ENCODE assay signal across 8 cellular contexts in the genomic region with DNA sequence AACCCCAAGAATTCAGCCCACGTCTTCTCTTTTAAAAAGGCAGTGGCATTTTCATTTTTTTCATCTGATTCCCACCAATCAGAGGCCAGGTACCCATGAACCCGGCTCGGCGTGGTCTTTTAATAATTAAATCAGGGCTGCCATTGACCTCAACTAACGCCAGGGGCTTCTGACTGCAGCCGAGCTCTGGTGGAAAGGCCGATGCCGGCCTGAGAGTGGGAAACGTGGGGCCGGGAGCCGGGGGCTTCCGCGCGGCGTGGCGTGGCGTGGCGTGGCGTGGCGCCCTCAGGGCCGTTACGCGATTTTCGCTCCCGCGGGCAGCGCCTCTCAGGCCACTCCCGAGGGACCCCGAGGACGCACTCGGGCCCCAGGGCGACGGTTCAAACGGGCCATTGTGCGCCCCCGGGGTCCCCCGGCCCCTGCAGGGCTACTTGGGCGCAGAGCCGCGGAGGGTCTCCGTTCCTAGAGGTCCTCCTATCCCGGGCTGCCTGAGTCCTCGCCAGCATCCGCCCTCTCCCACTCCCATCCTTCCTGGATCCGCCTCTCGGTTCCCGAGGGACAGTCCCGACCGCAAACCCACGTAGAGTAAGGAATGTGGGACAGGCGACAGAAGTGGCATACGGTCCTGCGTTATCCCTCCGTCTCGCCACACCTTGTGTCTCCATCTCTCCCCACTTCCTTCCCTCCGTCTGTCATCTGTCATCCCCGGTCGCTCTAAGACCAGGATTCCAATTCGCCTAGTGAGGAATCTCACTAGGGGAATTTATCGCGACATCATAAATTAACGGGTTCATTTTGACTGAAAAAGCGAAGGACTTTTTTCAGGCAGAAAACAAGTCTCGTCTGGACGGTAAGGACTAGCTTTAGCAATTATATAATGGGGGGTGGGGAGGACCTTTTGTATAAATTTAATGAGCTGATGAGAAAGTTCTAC. TPM values are rescaled to one million over a fixed set of nuclear protein-coding genes. Genes with fewer than 3 reads are reported as not detected.
DNase-seq lines count a peak whose midpoint lies in the region; ATAC-seq and TF ChIP-seq lines count a peak whose summit lies in the region.

No MANE protein-coding gene starts in this region.

- H3K4me3 ChIP-seq in AG10803 (ENCODE audit: low read length) (peak overlapping the region; percentile 85), duodenal mucosa (ENCODE audit: low read depth in 1 of 2, low read length in 2 of 2) (peak overlapping the region; percentile 97 to 100), right lobe of liver (peak overlapping the region; percentile 52 to 94 (median 78))

- no peaks in the 10 kb centered on the region for H3K27me3 ChIP-seq in duodenal mucosa (ENCODE audit: control insufficient read depth in 1 of 2, insufficient read depth in 2 of 2, low read length in 2 of 2)
- H3K27me3 ChIP-seq in right lobe of liver, result no peaks in the 10 kb centered on the region

- 0% methylated on average over 20 of the region's 65 CpGs for WGBS in right lobe of liver (ENCODE audit: insufficient coverage, low coverage, low lambda C conversion rate, missing lambda C conversion rate)

- ATAC-seq in GM18861 (IDR thresholded peaks at IDR 0.05; ENCODE audit: unreplicated experiment) (peak; percentile 59), HG03066 (IDR thresholded peaks at IDR 0.05; ENCODE audit: low read depth, unreplicated experiment) (peak; percentile 51), right lobe of liver (peak; percentile 55 to 69 (median 65))

- H3K9ac ChIP-seq in duodenal mucosa (ENCODE audit: low read depth in 1 of 2, low read length in 2 of 2), result peak overlapping the region; percentile 82 to 84

- H3K36me3 ChIP-seq in duodenal mucosa (ENCODE audit: control insufficient read depth in 1 of 2, insufficient read depth in 2 of 2, low read length in 2 of 2), result no peaks in the 10 kb centered on the region
- H3K36me3 ChIP-seq in right lobe of liver, result no peaks in the 10 kb centered on the region

- H3K4me1 ChIP-seq in duodenal mucosa (ENCODE audit: control insufficient read depth in 1 of 2, insufficient read depth in 2 of 2, low read length in 2 of 2), result peaks cover 37 to 39% of the 10 kb centered on the region in 2 donors
- H3K4me1 ChIP-seq in right lobe of liver, result peaks cover 0 to 40% (median 18%) of the 10 kb centered on the region in 4 donors

- DNase-seq in AG10803 (ENCODE audit: low read depth) (peak; percentile 72), NCI-H524 (lab: John Stamatoyannopoulos, UW) (peak; percentile 82 to 86), right lobe of liver (peak; percentile 69 to 78 (median 75))
- DNase-seq in activated CD4-positive, alpha-beta T cell treated with anti-CD3 and anti-CD28 coated beads, Interleukin-2, amount 50 U/mL, for 24 hours (ENCODE audit: low read depth in 1 of 2, low spot score in 1 of 2), result peak; percentile 26 to 46
- peak; percentile 15 to 16 for DNase-seq in stimulated activated CD4-positive, alpha-beta T cell treated with anti-CD3 and anti-CD28 coated beads, Interleukin-4, amount 100 ng/mL, for 48 hours (ENCODE audit: low read depth in 2 of 2)

- no peak for TF ChIP-seq POLR2A in right lobe of liver (IDR thresholded peaks at IDR 0.05)

- H3K9me3 ChIP-seq in duodenal mucosa (ENCODE audit: control insufficient read depth in 1 of 2, low read length in 2 of 2), result no peaks in the 10 kb centered on the region
- no peaks in the 10 kb centered on the region for H3K9me3 ChIP-seq in right lobe of liver

- intact Hi-C loops in right lobe of liver (cut with DNase I), result no loop called here

- peak overlapping the region; percentile 90 for H3K27ac ChIP-seq in duodenal mucosa (ENCODE audit: low read depth, low read length)
- peak overlapping the region; percentile 87 to 95 (median 92) for H3K27ac ChIP-seq in right lobe of liver

- TF ChIP-seq CTCF in AG10803 (conservative IDR thresholded peaks at IDR 0.05; ENCODE audit: low read length) (peak; percentile 47), right lobe of liver (IDR thresholded peaks at IDR 0.05) (peak; percentile 30 to 51 (median 36))

RNA-seq across cellular contexts. Expression of gene TBPL1, which starts 0.9 kb away (rescaled TPM):
- total RNA-seq in right lobe of liver, result 10 to 100 TPM in 2 of 6 experiments, 1 to 10 TPM in 4; 6.0 to 11.5 (median 9.4) TPM

Comparison
In these comparisons a context has a peak if more than half of its experiments do, and no peak if none do; other contexts are left out.
1. Peak in every context shown above with its lines: DNase-seq, ATAC-seq, H3K4me3 ChIP-seq and H3K27ac ChIP-seq.
2. DNase-seq: peak in every context shown above with its lines; median percentile 84 in NCI-H524; 75 in right lobe of liver; 72 in AG10803; 36 in activated CD4-positive, alpha-beta T cell treated with anti-CD3 and anti-CD28 coated beads, Interleukin-2, amount 50 U/mL, for 24 hours; 16 in stimulated activated CD4-positive, alpha-beta T cell treated with anti-CD3 and anti-CD28 coated beads, Interleukin-4, amount 100 ng/mL, for 48 hours.